In genomic region chr7:44661233-44661632, GRCh38 we compare ENCODE assay signal across 18 cellular contexts. TPM values are rescaled to one million over a fixed set of nuclear protein-coding genes. Genes with fewer than 3 reads are reported as not detected.
A peak's percentile ranks its signal among the peaks of the same experiment; 100 is the strongest.
DNase-seq lines count a peak whose midpoint lies in the region; ATAC-seq and TF ChIP-seq lines count a peak whose summit lies in the region.
"Had no signal": no experiment of that assay in that cellular context is flagged by ENCODE, and none has a peak within 500 bp of the region (broad histone marks: within the 10 kb centered on the region; RNA-seq: fewer than 3 reads in every experiment).

No MANE protein-coding gene starts in this region.

- H3K4me3 ChIP-seq in CD8-positive, alpha-beta T cell (ENCODE audit: low read depth, low read length), result no peak overlapping the region
- no peak overlapping the region for H3K4me3 ChIP-seq in HEK293 (ENCODE audit: low read depth, low read length)

- peak overlapping the region; percentile 32 for H3K27ac Mint-ChIP-seq in CD8-positive, alpha-beta T cell
- H3K27ac Mint-ChIP-seq in central memory CD8-positive, alpha-beta T cell (ENCODE audit: low read depth), result peak overlapping the region; percentile 59
- no peak overlapping the region for H3K27ac Mint-ChIP-seq in stimulated activated memory B cell treated with anti-CD40 and anti-IgM and Interleukin-4, amounts not matched to agents 10 μg/mL and 1 μg/mL and 100 μg/mL, for 72 hours
- no peak overlapping the region for H3K27ac Mint-ChIP-seq in natural killer cell treated with Interleukin-12 subunit alpha and Interleukin-12 subunit beta and Interleukin-15 and Interleukin-18, amount 100 ng/mL, for 72 hours
- H3K27ac Mint-ChIP-seq: CD4-positive, CD25-positive, alpha-beta regulatory T cell had no signal

- peaks cover 4% of the 10 kb centered on the region for H3K4me1 Mint-ChIP-seq in CD8-positive, alpha-beta T cell (ENCODE audit: low read depth)
- peaks cover 22% of the 10 kb centered on the region for H3K4me1 Mint-ChIP-seq in central memory CD8-positive, alpha-beta T cell
- H3K4me1 Mint-ChIP-seq in stimulated activated memory B cell treated with anti-CD40 and anti-IgM and Interleukin-4, amounts not matched to agents 10 μg/mL and 1 μg/mL and 100 μg/mL, for 72 hours, result peaks cover 21% of the 10 kb centered on the region
- peaks cover 6 to 7% of the 10 kb centered on the region in 2 donors for H3K4me1 Mint-ChIP-seq in natural killer cell treated with Interleukin-12 subunit alpha and Interleukin-12 subunit beta and Interleukin-15 and Interleukin-18, amount 100 ng/mL, for 72 hours (ENCODE audit: low read depth in 2 of 2)

- no peak overlapping the region for H3K4me3 Mint-ChIP-seq in CD8-positive, alpha-beta T cell
- no peak overlapping the region for H3K4me3 Mint-ChIP-seq in central memory CD8-positive, alpha-beta T cell
- H3K4me3 Mint-ChIP-seq in stimulated activated memory B cell treated with anti-CD40 and anti-IgM and Interleukin-4, amounts not matched to agents 10 μg/mL and 1 μg/mL and 100 μg/mL, for 72 hours, result no peak overlapping the region
- no peak overlapping the region for H3K4me3 Mint-ChIP-seq in natural killer cell treated with Interleukin-12 subunit alpha and Interleukin-12 subunit beta and Interleukin-15 and Interleukin-18, amount 100 ng/mL, for 72 hours
- H3K4me3 Mint-ChIP-seq: CD4-positive, alpha-beta memory T cell; CD4-positive, CD25-positive, alpha-beta regulatory T cell had no signal

- no peaks in the 10 kb centered on the region for H3K27me3 ChIP-seq in CD8-positive, alpha-beta T cell (ENCODE audit: insufficient read depth, low read length)
- H3K27me3 ChIP-seq: BE2C; BLaER1 treated with 17β-estradiol and CSF1 and Interleukin-3, amounts not matched to agents 10 nM and 100 nM had no signal

- H3K27me3 Mint-ChIP-seq in CD8-positive, alpha-beta T cell (ENCODE audit: low read depth), result no peaks in the 10 kb centered on the region
- H3K27me3 Mint-ChIP-seq in central memory CD8-positive, alpha-beta T cell, result no peaks in the 10 kb centered on the region
- H3K27me3 Mint-ChIP-seq in stimulated activated memory B cell treated with anti-CD40 and anti-IgM and Interleukin-4, amounts not matched to agents 10 μg/mL and 1 μg/mL and 100 μg/mL, for 72 hours, result no peaks in the 10 kb centered on the region
- no peaks in the 10 kb centered on the region for H3K27me3 Mint-ChIP-seq in natural killer cell treated with Interleukin-12 subunit alpha and Interleukin-12 subunit beta and Interleukin-15 and Interleukin-18, amount 100 ng/mL, for 72 hours
- H3K27me3 Mint-ChIP-seq: CD4-positive, alpha-beta memory T cell; CD4-positive, CD25-positive, alpha-beta regulatory T cell had no signal

- H3K9me3 Mint-ChIP-seq in CD8-positive, alpha-beta T cell, result peaks cover 12% of the 10 kb centered on the region
- peaks cover 6% of the 10 kb centered on the region for H3K9me3 Mint-ChIP-seq in central memory CD8-positive, alpha-beta T cell
- H3K9me3 Mint-ChIP-seq in stimulated activated memory B cell treated with anti-CD40 and anti-IgM and Interleukin-4, amounts not matched to agents 10 μg/mL and 1 μg/mL and 100 μg/mL, for 72 hours, result peaks cover 4% of the 10 kb centered on the region
- H3K9me3 Mint-ChIP-seq in natural killer cell treated with Interleukin-12 subunit alpha and Interleukin-12 subunit beta and Interleukin-15 and Interleukin-18, amount 100 ng/mL, for 72 hours, result peaks cover 8% of the 10 kb centered on the region

- no peak for TF ChIP-seq POLR2A in GM18505 (IDR thresholded peaks at IDR 0.05; ENCODE audit: borderline replicate concordance, extremely low read depth, insufficient read depth, insufficient read length)

- H3K27ac ChIP-seq in CD8-positive, alpha-beta T cell (ENCODE audit: low read depth, low read length), result no peak overlapping the region
- H3K27ac ChIP-seq in HEK293 (ENCODE audit: extremely low read depth, low read depth, low read length), result no peak overlapping the region
- H3K27ac ChIP-seq: BLaER1 treated with 17β-estradiol and CSF1 and Interleukin-3, amounts not matched to agents 10 nM and 100 nM; C4-2B had no signal

- no peaks in the 10 kb centered on the region for H3K4me1 ChIP-seq in CD8-positive, alpha-beta T cell (ENCODE audit: insufficient read depth, low read length)
- H3K4me1 ChIP-seq in HEK293 (ENCODE audit: control insufficient read depth, insufficient read depth, low read length), result no peaks in the 10 kb centered on the region; the same call in 1 of the 2 replicates
- H3K4me1 ChIP-seq: BE2C, Caco-2 had no signal

- POLR2A ChIA-PET in CD8-positive, alpha-beta T cell (lab: Charles Lee), result no interaction called here
- POLR2A ChIA-PET in HEK293 (lab: Yijun Ruan, JAX), result no interaction called here

- no peak for DNase-seq in CD8-positive, alpha-beta T cell
- DNase-seq in central memory CD8-positive, alpha-beta T cell (ENCODE audit: low spot score in 2 of 2), result no peak
- DNase-seq in CD1c-positive myeloid dendritic cell (ENCODE audit: extremely low spot score), result no peak
- DNase-seq in natural killer cell treated with Interleukin-12 subunit alpha and Interleukin-12 subunit beta and Interleukin-15 and Interleukin-18, amount 100 ng/mL, for 72 hours (ENCODE audit: low spot score), result no peak
- DNase-seq: 8988T; ACHN; BE2C; Caco-2; Calu3; CD4-positive, alpha-beta memory T cell; CD4-positive, CD25-positive, alpha-beta regulatory T cell; DMS79 treated with DMSO at 0.1 percent for 48 hours; GF-D8 had no signal

- H3K9me3 ChIP-seq in CD8-positive, alpha-beta T cell (ENCODE audit: low read length), result peaks cover 5% of the 10 kb centered on the region
- H3K9me3 ChIP-seq in HEK293 (ENCODE audit: control insufficient read depth, insufficient read depth, low read depth, low read length), result no peaks in the 10 kb centered on the region
- H3K9me3 ChIP-seq: BE2C had no signal

- intact Hi-C loops in CD8-positive, alpha-beta T cell (cut with DNase I, micrococcal nuclease), result no loop called here

- no peak for ATAC-seq in CD8-positive, alpha-beta T cell
- no peak for ATAC-seq in central memory CD8-positive, alpha-beta T cell (replicated peaks; ENCODE audit: extremely low read depth, poor library complexity, severe bottlenecking)
- ATAC-seq in stimulated activated memory B cell treated with anti-CD40 and anti-IgM and Interleukin-4, amounts not matched to agents 10 μg/mL and 1 μg/mL and 100 μg/mL, for 72 hours, result no peak
- no peak for ATAC-seq in natural killer cell treated with Interleukin-12 subunit alpha and Interleukin-12 subunit beta and Interleukin-15 and Interleukin-18, amount 100 ng/mL, for 72 hours
- no peak for ATAC-seq in GM18505 (IDR thresholded peaks at IDR 0.05; ENCODE audit: unreplicated experiment)

- H3K36me3 Mint-ChIP-seq in CD8-positive, alpha-beta T cell, result peaks cover 74% of the 10 kb centered on the region
- peaks cover 22% of the 10 kb centered on the region for H3K36me3 Mint-ChIP-seq in central memory CD8-positive, alpha-beta T cell (ENCODE audit: insufficient read depth)
- peaks cover 83% of the 10 kb centered on the region for H3K36me3 Mint-ChIP-seq in stimulated activated memory B cell treated with anti-CD40 and anti-IgM and Interleukin-4, amounts not matched to agents 10 μg/mL and 1 μg/mL and 100 μg/mL, for 72 hours
- peaks cover 38% of the 10 kb centered on the region for H3K36me3 Mint-ChIP-seq in natural killer cell treated with Interleukin-12 subunit alpha and Interleukin-12 subunit beta and Interleukin-15 and Interleukin-18, amount 100 ng/mL, for 72 hours

- TF ChIP-seq CTCF in CD8-positive, alpha-beta T cell (IDR thresholded peaks at IDR 0.05), result no peak
- no peak for TF ChIP-seq CTCF in HEK293 (tag by site-specific recombination; IDR thresholded peaks at IDR 0.05)

- CTCF ChIA-PET in CD8-positive, alpha-beta T cell (lab: Charles Lee), result no interaction called here
- CTCF ChIA-PET in HEK293 (lab: Yijun Ruan, JAX), result no interaction called here

- peaks cover 12% of the 10 kb centered on the region for H3K36me3 ChIP-seq in CD8-positive, alpha-beta T cell (ENCODE audit: insufficient read depth, low read length)
- peaks cover 0 to 10% of the 10 kb centered on the region in 2 experiments; a peak in 2 of 3 replicates for H3K36me3 ChIP-seq in HEK293 (ENCODE audit: control insufficient read depth in 2 of 2, insufficient read depth in 1 of 2, low read length in 2 of 2)

TF ChIP-seq in HEK293, 187 proteins besides CTCF, POLR2A, EP300 and RAD21:
- TF ChIP-seq SP2 (tag by site-specific recombination; IDR thresholded peaks at IDR 0.05) (no peak), SETDB1 (IDR thresholded peaks at IDR 0.05; ENCODE audit: insufficient read length, low read length) (peak; percentile 40)

RNA-seq across cellular contexts. Expression of gene OGDH, which starts 54.8 kb away (rescaled TPM):
- 10 to 100 TPM; 36.8 to 39.6 TPM for total RNA-seq in CD8-positive, alpha-beta T cell
- total RNA-seq in natural killer cell treated with Interleukin-12 subunit alpha and Interleukin-12 subunit beta and Interleukin-15 and Interleukin-18, amount 100 ng/mL, for 72 hours, result 100 to 1,000 TPM in 1 of 2 donors, 10 to 100 TPM in 1; 84.8 to 116 TPM

Comparison
In these comparisons a context has a peak if more than half of its experiments do, and no peak if none do; other contexts are left out.
1. H3K27ac Mint-ChIP-seq: peak in CD8-positive, alpha-beta T cell (single experiment) and central memory CD8-positive, alpha-beta T cell (single experiment); none in stimulated activated memory B cell treated with anti-CD40 and anti-IgM and Interleukin-4, amounts not matched to agents 10 μg/mL and 1 μg/mL and 100 μg/mL, for 72 hours (single experiment) and natural killer cell treated with Interleukin-12 subunit alpha and Interleukin-12 subunit beta and Interleukin-15 and Interleukin-18, amount 100 ng/mL, for 72 hours (0 of 2).